ENCODE assay signal across 8 cellular contexts in the genomic region with DNA sequence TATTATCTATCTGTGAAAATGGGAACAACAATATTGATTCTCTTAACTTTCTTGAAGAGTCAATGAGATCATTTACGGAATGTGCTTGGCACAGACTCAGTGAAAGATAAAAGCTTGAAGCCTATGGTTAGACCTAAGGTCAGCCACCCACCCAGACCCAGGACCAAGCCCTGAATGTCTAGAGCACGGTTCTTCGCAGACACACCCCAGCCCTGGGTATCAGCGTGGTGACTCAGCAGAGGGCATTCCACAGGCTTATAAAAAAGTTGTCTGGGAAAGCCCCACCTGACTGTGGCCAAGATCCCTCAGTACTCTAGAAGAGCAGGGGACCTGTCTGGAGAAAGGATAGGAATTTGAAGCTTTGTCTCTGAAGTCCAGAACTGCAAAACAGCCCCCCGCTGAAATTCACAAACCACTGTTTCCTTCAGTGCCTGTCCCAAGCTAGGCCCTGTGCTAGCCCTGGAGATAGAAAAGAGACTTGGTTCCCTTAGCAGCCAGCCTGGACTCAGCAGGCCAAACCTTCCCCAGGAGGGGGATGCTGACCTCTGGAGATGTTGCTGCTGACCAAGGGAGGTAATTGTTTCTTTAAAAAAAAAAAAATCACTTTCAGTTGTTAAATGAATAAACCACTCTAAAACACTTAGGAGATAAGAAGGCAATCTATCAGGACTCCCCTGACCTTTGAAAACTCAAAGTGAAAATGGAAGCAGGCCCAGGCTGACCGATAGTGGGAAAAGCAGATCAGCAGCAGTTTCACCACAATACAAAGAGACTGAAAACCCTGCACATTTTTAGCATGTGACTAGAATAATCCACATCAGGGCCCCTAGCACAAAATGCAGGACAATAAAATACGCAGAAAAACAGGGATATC.
DNase-seq lines count a peak whose midpoint lies in the region; ATAC-seq and TF ChIP-seq lines count a peak whose summit lies in the region.

No MANE protein-coding gene starts in this region.

- no peaks in the 10 kb centered on the region for H3K36me3 ChIP-seq in A673 (ENCODE audit: insufficient read depth, low read length, poor library complexity, severe bottlenecking)
- no peaks in the 10 kb centered on the region for H3K36me3 ChIP-seq in BE2C

- H3K4me1 ChIP-seq in A673 (ENCODE audit: insufficient read depth, low read length, poor library complexity, severe bottlenecking) (peaks cover 11% of the 10 kb centered on the region), BE2C (no peaks in the 10 kb centered on the region)

- H3K9me3 ChIP-seq in A673 (ENCODE audit: low read depth, low read length, poor library complexity, severe bottlenecking) (no peaks in the 10 kb centered on the region), BE2C (no peaks in the 10 kb centered on the region)

- BruUV-seq in A673 (replicated peaks; lab: Mats Ljungman, UMichigan) = no TSS peak

- no peaks in the 10 kb centered on the region for H3K27me3 ChIP-seq in A673 (replicated peaks; ENCODE audit: insufficient read depth, low read depth, low read length, poor library complexity)
- no peaks in the 10 kb centered on the region for H3K27me3 ChIP-seq in BE2C

- POLR2A ChIA-PET in A673 (lab: Charles Lee; ENCODE audit: low non-redundant PET) = interaction anchor here (0.6 kb wide), 1 partner anchor 133 kb away, joined by 12 read pairs; no protein-coding TSS in a partner anchor

- H3K4me3 ChIP-seq in A673 (ENCODE audit: low read depth, low read length, poor library complexity, severe bottlenecking) = no peak overlapping the region
- H3K4me3 ChIP-seq in BE2C (ENCODE audit: low read depth, low read length) = no peak overlapping the region

- ATAC-seq in GM18907 (IDR thresholded peaks at IDR 0.05; ENCODE audit: unreplicated experiment) (peak; percentile 67), HG03039 (IDR thresholded peaks at IDR 0.05; ENCODE audit: unreplicated experiment) (peak; percentile 71), SK-N-SH treated with all-trans-retinoic acid at 6 μM for 48 hours (peak; percentile 92), esophagus mucosa (peak; percentile 89)

- intact Hi-C loops in A673 (cut with micrococcal nuclease; ENCODE audit: unreplicated experiment) = no loop called here

- DNase-seq in A673 (ENCODE audit: low spot score) = peak; percentile 46
- peak; percentile 15 to 27 for DNase-seq in stimulated activated CD4-positive, alpha-beta T cell treated with anti-CD3 and anti-CD28 coated beads, Interleukin-4, amount 100 ng/mL, for 4 hours
- DNase-seq in NCI-H1417 (lab: John Stamatoyannopoulos, UW) = no peak
- no peak for DNase-seq in BE2C

- CTCF ChIA-PET in A673 (lab: Charles Lee) = no interaction called here

- TF ChIP-seq CTCF in A673 (conservative IDR thresholded peaks at IDR 0.05; ENCODE audit: low read depth, low read length) (no peak), BE2C (IDR thresholded peaks at IDR 0.05; ENCODE audit: low read depth, low read length) (no peak)

- H3K27ac ChIP-seq in A673 (ENCODE audit: low read depth, low read length, poor library complexity, severe bottlenecking) = peak overlapping the region; percentile 27

TF ChIP-seq in SK-N-SH treated with all-trans-retinoic acid at 6 μM for 48 hours, 23 proteins besides CTCF, POLR2A, EP300 and RAD21:
- TF ChIP-seq SNAI2 (CRISPR knock-in tag; IDR thresholded peaks at IDR 0.05) = no peak
- 0 out of 2 replicates have a peak, but pooled peaks have one; percentile 43 for TF ChIP-seq ISL1 (CRISPR knock-in tag; IDR thresholded peaks at IDR 0.05)

Comparison
In these comparisons a context has a peak if more than half of its experiments do, and no peak if none do; other contexts are left out.
1. DNase-seq: peak in A673 (single experiment) and stimulated activated CD4-positive, alpha-beta T cell treated with anti-CD3 and anti-CD28 coated beads, Interleukin-4, amount 100 ng/mL, for 4 hours (2 of 2); none in NCI-H1417 (0 of 3) and BE2C (single experiment).
2. Peak in every context shown above with its lines, with median percentiles within 50 percentile points of each other: ATAC-seq.